Comparison of ENCODE assay signal across 24 cellular contexts in the genomic region with DNA sequence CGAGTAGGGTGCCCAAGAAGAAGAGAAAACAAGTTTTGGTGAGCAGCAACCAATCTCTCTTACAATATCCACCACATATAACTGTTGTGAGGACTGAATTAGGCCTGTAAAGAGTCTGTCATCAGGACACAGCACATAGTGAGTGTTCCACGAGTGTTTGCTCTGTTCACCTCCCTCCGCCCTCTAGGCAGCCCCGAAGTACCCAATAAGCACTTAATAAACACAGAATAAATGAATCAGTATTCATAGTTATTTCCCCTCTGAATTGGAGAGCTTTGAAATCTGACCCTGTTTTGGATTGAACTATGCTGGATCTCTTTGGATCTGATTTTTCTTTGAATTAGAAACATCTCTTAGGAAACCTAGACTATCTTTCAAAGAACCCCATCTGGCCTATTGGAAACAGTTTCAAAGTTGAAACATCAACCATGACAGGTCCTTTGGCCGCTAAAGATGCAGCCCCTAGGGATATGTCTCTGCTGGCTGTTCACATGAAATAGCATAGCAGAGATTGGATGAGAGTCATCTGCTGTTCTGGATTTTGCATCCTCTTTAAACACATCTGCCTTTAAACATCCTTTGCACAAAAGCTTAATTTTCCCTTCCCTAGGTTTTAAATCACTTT.
"Had no signal": no experiment of that assay in that cellular context is flagged by ENCODE, and none has a peak within 500 bp of the region (broad histone marks: within the 10 kb centered on the region; RNA-seq: fewer than 3 reads in every experiment).

No MANE protein-coding gene starts in this region.

- H3K27me3 ChIP-seq: brain microvascular endothelial cell, colonic mucosa, tibial nerve, vagina had no signal

- ATAC-seq: activated CD8-positive, alpha-beta memory T cell treated with anti-CD3 and anti-CD28 coated beads, Interleukin-2, amount 10 ng/mL, durations not matched to agents 7 days and 5 days; left lobe of liver; naive thymus-derived CD4-positive, alpha-beta T cell had no signal

- H3K4me1 Mint-ChIP-seq: activated B cell treated with CpG ODN at 0.5 μM for 24 hours; activated CD4-positive, alpha-beta memory T cell treated with anti-CD3 and anti-CD28 coated beads, Interleukin-2, amount 10 ng/mL, durations not matched to agents 7 days and 5 days; activated CD8-positive, alpha-beta memory T cell treated with anti-CD3 and anti-CD28 coated beads, Interleukin-2, amount 10 ng/mL, durations not matched to agents 7 days and 5 days; activated naive CD8-positive, alpha-beta T cell treated with anti-CD3 and anti-CD28 coated beads, Interleukin-2, amount 10 ng/mL, durations not matched to agents 7 days and 5 days; central memory CD8-positive, alpha-beta T cell; naive thymus-derived CD4-positive, alpha-beta T cell had no signal

- H3K4me1 ChIP-seq: colonic mucosa, prostate gland, vagina had no signal

- H3K36me3 Mint-ChIP-seq: activated CD8-positive, alpha-beta memory T cell treated with anti-CD3 and anti-CD28 coated beads, Interleukin-2, amount 10 ng/mL, durations not matched to agents 7 days and 5 days; activated naive CD8-positive, alpha-beta T cell treated with anti-CD3 and anti-CD28 coated beads, Interleukin-2, amount 10 ng/mL, durations not matched to agents 7 days and 5 days had no signal

- H3K27ac ChIP-seq: brain microvascular endothelial cell, colonic mucosa, prostate gland, skin epidermis, tibial nerve, vagina had no signal

- DNase-seq: activated B cell treated with CpG ODN at 0.5 μM for 24 hours; activated CD4-positive, alpha-beta memory T cell treated with anti-CD3 and anti-CD28 coated beads, Interleukin-2, amount 10 ng/mL, durations not matched to agents 7 days and 5 days; activated CD4-positive, alpha-beta T cell treated with anti-CD3 and anti-CD28 coated beads for 4 hours; activated CD8-positive, alpha-beta memory T cell treated with anti-CD3 and anti-CD28 coated beads, Interleukin-2, amount 10 ng/mL, durations not matched to agents 7 days and 5 days; activated naive CD4-positive, alpha-beta T cell; activated naive CD8-positive, alpha-beta T cell treated with anti-CD3 and anti-CD28 coated beads, Interleukin-2, amount 10 ng/mL, durations not matched to agents 7 days and 5 days; anterior cingulate cortex; brain microvascular endothelial cell; colonic mucosa; erythroblast; foreskin melanocyte; mesendoderm; naive thymus-derived CD4-positive, alpha-beta T cell; right cardiac atrium; stimulated activated CD4-positive, alpha-beta T cell treated with anti-CD3 and anti-CD28 coated beads, Interleukin-15, amount 100 ng/mL, for 24 hours; stimulated activated CD4-positive, alpha-beta T cell treated with anti-CD3 and anti-CD28 coated beads, Interleukin-2, amount 100 ng/mL, for 48 hours; SW 1271 had no signal

- H3K9me3 ChIP-seq: colonic mucosa, prostate gland, vagina had no signal

- H3K27ac Mint-ChIP-seq: activated B cell treated with CpG ODN at 0.5 μM for 24 hours; activated CD4-positive, alpha-beta memory T cell treated with anti-CD3 and anti-CD28 coated beads, Interleukin-2, amount 10 ng/mL, durations not matched to agents 7 days and 5 days; activated CD8-positive, alpha-beta memory T cell treated with anti-CD3 and anti-CD28 coated beads, Interleukin-2, amount 10 ng/mL, durations not matched to agents 7 days and 5 days; activated naive CD8-positive, alpha-beta T cell treated with anti-CD3 and anti-CD28 coated beads, Interleukin-2, amount 10 ng/mL, durations not matched to agents 7 days and 5 days; naive thymus-derived CD4-positive, alpha-beta T cell; stimulated activated naive CD8-positive, alpha-beta T cell treated with anti-CD3 and anti-CD28 coated beads, Interleukin-15, Interleukin-2, amounts not matched to agents 100 ng/mL and 50 ng/mL, for 24 hours had no signal

- H3K36me3 ChIP-seq: brain microvascular endothelial cell, colonic mucosa, prostate gland, tibial nerve, vagina had no signal

- H3K4me3 ChIP-seq: colonic mucosa, prostate gland, skin epidermis, tibial nerve, vagina had no signal

- H3K4me3 Mint-ChIP-seq: activated B cell treated with CpG ODN at 0.5 μM for 24 hours; activated CD4-positive, alpha-beta memory T cell treated with anti-CD3 and anti-CD28 coated beads, Interleukin-2, amount 10 ng/mL, durations not matched to agents 7 days and 5 days; activated CD8-positive, alpha-beta memory T cell treated with anti-CD3 and anti-CD28 coated beads, Interleukin-2, amount 10 ng/mL, durations not matched to agents 7 days and 5 days; activated naive CD8-positive, alpha-beta T cell treated with anti-CD3 and anti-CD28 coated beads, Interleukin-2, amount 10 ng/mL, durations not matched to agents 7 days and 5 days; central memory CD8-positive, alpha-beta T cell; naive thymus-derived CD4-positive, alpha-beta T cell; stimulated activated naive CD8-positive, alpha-beta T cell treated with anti-CD3 and anti-CD28 coated beads, Interleukin-15, Interleukin-2, amounts not matched to agents 100 ng/mL and 50 ng/mL, for 24 hours had no signal

- H3K27me3 Mint-ChIP-seq: activated B cell treated with CpG ODN at 0.5 μM for 24 hours; activated CD4-positive, alpha-beta memory T cell treated with anti-CD3 and anti-CD28 coated beads, Interleukin-2, amount 10 ng/mL, durations not matched to agents 7 days and 5 days; activated CD8-positive, alpha-beta memory T cell treated with anti-CD3 and anti-CD28 coated beads, Interleukin-2, amount 10 ng/mL, durations not matched to agents 7 days and 5 days; activated naive CD8-positive, alpha-beta T cell treated with anti-CD3 and anti-CD28 coated beads, Interleukin-2, amount 10 ng/mL, durations not matched to agents 7 days and 5 days; central memory CD8-positive, alpha-beta T cell; naive thymus-derived CD4-positive, alpha-beta T cell; stimulated activated naive CD8-positive, alpha-beta T cell treated with anti-CD3 and anti-CD28 coated beads, Interleukin-15, Interleukin-2, amounts not matched to agents 100 ng/mL and 50 ng/mL, for 24 hours had no signal
